ENCODE assay signal across 14 cellular contexts in the genomic region with DNA sequence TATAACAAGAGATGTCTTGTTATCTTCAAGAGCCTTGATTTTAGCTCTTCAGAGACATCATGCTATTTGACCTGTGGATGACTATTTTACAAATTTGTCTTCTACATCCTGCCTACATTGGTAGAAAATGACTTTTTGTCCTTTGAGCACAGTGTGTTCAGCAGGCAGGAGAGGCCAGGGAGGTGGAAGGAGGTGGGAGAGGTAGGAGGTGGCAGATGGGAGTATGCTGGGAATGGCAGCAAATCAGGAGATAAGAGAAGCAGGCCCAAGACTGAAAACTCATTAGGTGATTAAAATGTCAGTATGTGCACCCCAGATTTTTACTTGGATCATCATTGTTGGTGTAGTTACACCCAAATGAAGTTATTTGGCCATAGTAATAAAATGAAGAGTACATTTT.
"Had no signal": no experiment of that assay in that cellular context is flagged by ENCODE, and none has a peak within 500 bp of the region (broad histone marks: within the 10 kb centered on the region; RNA-seq: fewer than 3 reads in every experiment).

No MANE protein-coding gene starts in this region.

- H3K4me1 Mint-ChIP-seq: nephron had no signal

- H3K36me3 Mint-ChIP-seq: activated CD8-positive, alpha-beta memory T cell treated with anti-CD3 and anti-CD28 coated beads, Interleukin-2, amount 10 ng/mL, durations not matched to agents 7 days and 5 days had no signal

- H3K27ac ChIP-seq: esophagus muscularis mucosa had no signal

- H3K4me3 ChIP-seq: esophagus muscularis mucosa, skin epidermis had no signal

- H3K4me3 Mint-ChIP-seq: activated CD8-positive, alpha-beta memory T cell treated with anti-CD3 and anti-CD28 coated beads, Interleukin-2, amount 10 ng/mL, durations not matched to agents 7 days and 5 days; nephron had no signal

- H3K9me3 Mint-ChIP-seq: nephron had no signal

- H3K4me1 ChIP-seq: esophagus muscularis mucosa had no signal

- DNase-seq: activated CD4-positive, alpha-beta T cell treated with anti-CD3 and anti-CD28 coated beads, Interleukin-2, amount 50 U/mL, for 48 hours; activated CD8-positive, alpha-beta memory T cell treated with anti-CD3 and anti-CD28 coated beads, Interleukin-2, amount 10 ng/mL, durations not matched to agents 7 days and 5 days; activated naive CD4-positive, alpha-beta T cell treated with anti-CD3 and anti-CD28 coated beads, Interleukin-2, amount 50 U/mL, for 16 hours; activated T-cell treated with anti-CD3 and anti-CD28 coated beads, Interleukin-2, amount 50 U/mL, for 1 hour; glutamatergic neuron; kidney glomerular epithelial cell; left ventricle myocardium superior; right cardiac atrium; stimulated activated naive CD8-positive, alpha-beta T cell treated with anti-CD3 and anti-CD28 coated beads, Interleukin-15, Interleukin-2, amounts not matched to agents 100 U/mL and 50 U/mL, for 24 hours; T-helper 1 cell had no signal

- ATAC-seq: activated CD8-positive, alpha-beta memory T cell treated with anti-CD3 and anti-CD28 coated beads, Interleukin-2, amount 10 ng/mL, durations not matched to agents 7 days and 5 days; left ventricle myocardium superior; stimulated activated naive CD8-positive, alpha-beta T cell treated with anti-CD3 and anti-CD28 coated beads, Interleukin-15, Interleukin-2, amounts not matched to agents 100 U/mL and 50 U/mL, for 24 hours had no signal

- H3K27ac Mint-ChIP-seq: activated CD8-positive, alpha-beta memory T cell treated with anti-CD3 and anti-CD28 coated beads, Interleukin-2, amount 10 ng/mL, durations not matched to agents 7 days and 5 days; nephron; progenitor cell of endocrine pancreas had no signal

- H3K27me3 ChIP-seq: esophagus muscularis mucosa had no signal

- H3K9me3 ChIP-seq: esophagus muscularis mucosa had no signal
